ENCODE assay signal across 15 cellular contexts in genomic region chr12:101772019-101772774, GRCh38. TPM values are rescaled to one million over a fixed set of nuclear protein-coding genes. Genes with fewer than 3 reads are reported as not detected.
A peak's percentile ranks its signal among the peaks of the same experiment; 100 is the strongest.
DNase-seq lines count a peak whose midpoint lies in the region; ATAC-seq and TF ChIP-seq lines count a peak whose summit lies in the region.
"Had no signal": no experiment of that assay in that cellular context is flagged by ENCODE, and none has a peak within 500 bp of the region (broad histone marks: within the 10 kb centered on the region; RNA-seq: fewer than 3 reads in every experiment).

No MANE protein-coding gene starts in this region.

- peak overlapping the region; percentile 55 for H3K4me3 ChIP-seq in Loucy (ENCODE audit: low read length, poor library complexity, severe bottlenecking)

- H3K79me2 ChIP-seq in Loucy (ENCODE audit: insufficient read depth, low read length), result 0 out of 2 replicates have a peak, but pooled peaks cover 4% of the 10 kb centered on the region

- peak overlapping the region; percentile 16 for H3K4me3 Mint-ChIP-seq in T-helper 2 cell treated with Interferon-gamma antibody and Interleukin-4, amounts not matched to agents 5 μg/mL and 100 μg/mL, for 36 hours

- peak overlapping the region; percentile 61 for H3K9ac ChIP-seq in Loucy (ENCODE audit: low read depth, low read length, poor library complexity, severe bottlenecking)

- TF ChIP-seq CTCF in Loucy (conservative IDR thresholded peaks at IDR 0.05; ENCODE audit: low read length) (no peak), GM10248 (IDR thresholded peaks at IDR 0.05; ENCODE audit: control extremely low read depth, extremely low read depth, low read depth, missing control alignments) (no peak)

- peak; percentile 40 for ATAC-seq in left colon
- ATAC-seq: HCT116; Right ventricle myocardium inferior; stimulated activated naive CD8-positive, alpha-beta T cell treated with anti-CD3 and anti-CD28 coated beads, Interleukin-15, Interleukin-2, amounts not matched to agents 100 U/mL and 50 U/mL, for 24 hours had no signal

- peak overlapping the region; percentile 71 for H3K4me2 ChIP-seq in Loucy (ENCODE audit: low read depth, low read length, poor library complexity, severe bottlenecking)

- peaks cover 57% of the 10 kb centered on the region for H3K4me1 ChIP-seq in Loucy (ENCODE audit: insufficient read depth, low read length, poor library complexity, severe bottlenecking)

- H3K9me2 ChIP-seq in Loucy (replicated peaks; ENCODE audit: low read depth, low read length), result no peaks in the 10 kb centered on the region

- DNase-seq in CD1c-positive myeloid dendritic cell (ENCODE audit: extremely low spot score), result peak; percentile 51
- no peak for DNase-seq in T-helper 2 cell treated with Interferon-gamma antibody and Interleukin-4, amounts not matched to agents 5 μg/mL and 100 μg/mL, for 36 hours (ENCODE audit: low spot score)
- no peak for DNase-seq in left colon
- DNase-seq in NCI-H1436 (lab: John Stamatoyannopoulos, UW), result no peak
- DNase-seq in GM10248 (ENCODE audit: extremely low spot score), result no peak
- DNase-seq in activated effector memory CD4-positive, alpha-beta T cell treated with anti-CD3 and anti-CD28 coated beads, Interleukin-2, amount 50 U/mL, for 16 hours, result no peak
- DNase-seq: activated effector memory CD4-positive, alpha-beta T cell treated with Interleukin-2 at 50 U/mL for 16 hours; CD4-positive, CD25-positive, alpha-beta regulatory T cell; NCI-H1694; NCI-H510A treated with DMSO at 0.1 percent for 48 hours; stimulated activated naive CD8-positive, alpha-beta T cell treated with anti-CD3 and anti-CD28 coated beads, Interleukin-15, Interleukin-2, amounts not matched to agents 100 U/mL and 50 U/mL, for 24 hours had no signal

- H4K20me1 ChIP-seq in Loucy (ENCODE audit: insufficient read depth, low read length, poor library complexity, severe bottlenecking), result no peaks in the 10 kb centered on the region

- H3K27me3 ChIP-seq in Loucy (ENCODE audit: insufficient read depth, low read length, poor library complexity, severe bottlenecking), result no peaks in the 10 kb centered on the region

- no peaks in the 10 kb centered on the region for H3K27me3 Mint-ChIP-seq in T-helper 2 cell treated with Interferon-gamma antibody and Interleukin-4, amounts not matched to agents 5 μg/mL and 100 μg/mL, for 36 hours (ENCODE audit: low read depth)
- H3K27me3 Mint-ChIP-seq: CD4-positive, CD25-positive, alpha-beta regulatory T cell had no signal

- no peak overlapping the region for H2AFZ ChIP-seq in Loucy (ENCODE audit: low read length)

- intact Hi-C loops in left colon (cut with DNase I, micrococcal nuclease), result loop anchor here in 1 of 2 donors (10.0 kb wide), 1 partner anchor 63 kb away; the partner anchor contains the start of gene GNPTAB

- CTCF ChIA-PET in GM10248 (lab: Yijun Ruan, JAX), result interaction anchor here (0.6 to 3.6 kb wide), 25 partner anchors 8 to 771 kb away, joined by 3 to 96 read pairs (median 6); partner anchors contain the start of gene GNPTAB

- peaks cover 33% of the 10 kb centered on the region for H3K4me1 Mint-ChIP-seq in T-helper 2 cell treated with Interferon-gamma antibody and Interleukin-4, amounts not matched to agents 5 μg/mL and 100 μg/mL, for 36 hours (ENCODE audit: low read depth)

- H3F3A ChIP-seq in Loucy (ENCODE audit: low read depth), result peaks cover 5% of the 10 kb centered on the region; the same call in 1 of the 2 replicates

- no peaks in the 10 kb centered on the region for H3K9me3 Mint-ChIP-seq in T-helper 2 cell treated with Interferon-gamma antibody and Interleukin-4, amounts not matched to agents 5 μg/mL and 100 μg/mL, for 36 hours
- H3K9me3 Mint-ChIP-seq: CD4-positive, CD25-positive, alpha-beta regulatory T cell had no signal

- peaks cover 52% of the 10 kb centered on the region for H3K36me3 Mint-ChIP-seq in T-helper 2 cell treated with Interferon-gamma antibody and Interleukin-4, amounts not matched to agents 5 μg/mL and 100 μg/mL, for 36 hours (ENCODE audit: low read depth)

- POLR2A ChIA-PET in GM10248 (lab: Yijun Ruan, JAX), result interaction anchor here (0.5 kb wide), 1 partner anchor 51 kb away, joined by 4 read pairs; no protein-coding TSS in a partner anchor

- H3K9me3 ChIP-seq in Loucy (ENCODE audit: insufficient read depth, low read depth, low read length), result no peaks in the 10 kb centered on the region

- peaks cover 26% of the 10 kb centered on the region for H3K36me3 ChIP-seq in Loucy (ENCODE audit: insufficient read depth, low read length)

- peak overlapping the region; percentile 47 for H3K27ac Mint-ChIP-seq in T-helper 2 cell treated with Interferon-gamma antibody and Interleukin-4, amounts not matched to agents 5 μg/mL and 100 μg/mL, for 36 hours

RNA-seq across cellular contexts. Expression of gene SYCP3, which starts 32.9 kb away (rescaled TPM):
- total RNA-seq in left colon, result under 1 TPM; 0.15 to 0.20 TPM
- total RNA-seq: cardiac septum, Right ventricle myocardium inferior had no signal

RNA-seq across cellular contexts. Expression of gene GNPTAB, which starts 58.6 kb away (rescaled TPM):
- total RNA-seq in left colon, result 10 to 100 TPM; 90.2 to 95.1 TPM
